In genomic region chr1:243264718-243265117, GRCh38 we compare ENCODE assay signal across 8 cellular contexts. TPM values are rescaled to one million over a fixed set of nuclear protein-coding genes. Genes with fewer than 3 reads are reported as not detected.
DNase-seq lines count a peak whose midpoint lies in the region; ATAC-seq lines count a peak whose summit lies in the region.

No MANE protein-coding gene starts in this region.

- intact Hi-C loops in dendritic cell treated with granulocyte-macrophage colony-stimulating factor and Interleukin-4, amounts not matched to agents 40 ng/mL and 50 ng/mL, for 4 days (cut with micrococcal nuclease), result loop anchor here (1.0 kb wide), 1 partner anchor 8 kb away; the partner anchor contains the start of gene SDCCAG8
- intact Hi-C loops in naive thymus-derived CD4-positive, alpha-beta T cell (cut with micrococcal nuclease), result no loop called here
- intact Hi-C loops in head of caudate nucleus (cut with DNase I), result no loop called here

- H3K27ac Mint-ChIP-seq in dendritic cell treated with granulocyte-macrophage colony-stimulating factor and Interleukin-4, amounts not matched to agents 40 ng/mL and 50 ng/mL, for 4 days, result peak overlapping the region; percentile 84
- H3K27ac Mint-ChIP-seq in naive thymus-derived CD4-positive, alpha-beta T cell, result no peak overlapping the region

- no peaks in the 10 kb centered on the region for H3K4me1 ChIP-seq in naive thymus-derived CD4-positive, alpha-beta T cell (ENCODE audit: control insufficient read depth in 2 of 2, insufficient read depth in 2 of 2, low read length in 2 of 2)
- H3K4me1 ChIP-seq in effector memory CD4-positive, alpha-beta T cell (ENCODE audit: control insufficient read depth, insufficient read depth, low read length, poor library complexity, severe bottlenecking), result no peaks in the 10 kb centered on the region

- POLR2A ChIA-PET in naive thymus-derived CD4-positive, alpha-beta T cell (lab: Charles Lee), result interaction anchor here (0.8 kb wide), 1 partner anchor 9 kb away, joined by 3 read pairs; the partner anchor contains the start of genes CEP170 and SDCCAG8

- no peak overlapping the region for H3K27ac ChIP-seq in naive thymus-derived CD4-positive, alpha-beta T cell (ENCODE audit: low read depth, low read length)
- no peak overlapping the region for H3K27ac ChIP-seq in effector memory CD4-positive, alpha-beta T cell (ENCODE audit: insufficient read depth, low read length, poor library complexity, severe bottlenecking)

- no peaks in the 10 kb centered on the region for H3K27me3 Mint-ChIP-seq in dendritic cell treated with granulocyte-macrophage colony-stimulating factor and Interleukin-4, amounts not matched to agents 40 ng/mL and 50 ng/mL, for 4 days
- no peaks in the 10 kb centered on the region for H3K27me3 Mint-ChIP-seq in naive thymus-derived CD4-positive, alpha-beta T cell

- H3K27me3 ChIP-seq in naive thymus-derived CD4-positive, alpha-beta T cell (ENCODE audit: control insufficient read depth in 2 of 2, insufficient read depth in 2 of 2, low read length in 2 of 2), result no peaks in the 10 kb centered on the region
- H3K27me3 ChIP-seq in effector memory CD4-positive, alpha-beta T cell (replicated peaks; ENCODE audit: control insufficient read depth, insufficient read depth, low read length, poor library complexity, severe bottlenecking), result no peaks in the 10 kb centered on the region

- CTCF ChIA-PET in naive thymus-derived CD4-positive, alpha-beta T cell (lab: Charles Lee), result interaction anchor here (0.6 kb wide), 1 partner anchor 55 kb away, joined by 8 read pairs; no protein-coding TSS in a partner anchor

- H3K36me3 ChIP-seq in naive thymus-derived CD4-positive, alpha-beta T cell (ENCODE audit: control insufficient read depth in 2 of 3, insufficient read depth in 3 of 3, low read length in 3 of 3), result peaks cover 0 to 2% (median 0%) of the 10 kb centered on the region in 3 experiments
- H3K36me3 ChIP-seq in effector memory CD4-positive, alpha-beta T cell (ENCODE audit: control insufficient read depth, insufficient read depth, low read length), result no peaks in the 10 kb centered on the region

- no peaks in the 10 kb centered on the region for H3K9me3 Mint-ChIP-seq in dendritic cell treated with granulocyte-macrophage colony-stimulating factor and Interleukin-4, amounts not matched to agents 40 ng/mL and 50 ng/mL, for 4 days
- H3K9me3 Mint-ChIP-seq in naive thymus-derived CD4-positive, alpha-beta T cell, result no peaks in the 10 kb centered on the region

- DNase-seq in GM04503 (ENCODE audit: low read depth) (peak; percentile 54), NCI-H226 (peak; percentile 74), head of caudate nucleus (no peak)
- no peak for DNase-seq in naive thymus-derived CD4-positive, alpha-beta T cell
- DNase-seq in effector memory CD4-positive, alpha-beta T cell, result no peak
- no peak for DNase-seq in NK-92 treated with Interleukin-12 subunit alpha and Interleukin-12 subunit beta, amount 100 ng/mL, for 24 hours (lab: John Stamatoyannopoulos, UW)

- peak; percentile 59 for ATAC-seq in naive thymus-derived CD4-positive, alpha-beta T cell
- no peak for ATAC-seq in HG03521 (IDR thresholded peaks at IDR 0.05; ENCODE audit: unreplicated experiment)

- no peak overlapping the region for H3K4me3 Mint-ChIP-seq in dendritic cell treated with granulocyte-macrophage colony-stimulating factor and Interleukin-4, amounts not matched to agents 40 ng/mL and 50 ng/mL, for 4 days
- peak overlapping the region in 1 of 10 donors; percentile 23 for H3K4me3 Mint-ChIP-seq in naive thymus-derived CD4-positive, alpha-beta T cell

- H3K36me3 Mint-ChIP-seq in dendritic cell treated with granulocyte-macrophage colony-stimulating factor and Interleukin-4, amounts not matched to agents 40 ng/mL and 50 ng/mL, for 4 days (ENCODE audit: low read depth), result peaks cover 15% of the 10 kb centered on the region
- peaks cover 0 to 17% (median 7%) of the 10 kb centered on the region in 5 donors for H3K36me3 Mint-ChIP-seq in naive thymus-derived CD4-positive, alpha-beta T cell

- H3K4me1 Mint-ChIP-seq in dendritic cell treated with granulocyte-macrophage colony-stimulating factor and Interleukin-4, amounts not matched to agents 40 ng/mL and 50 ng/mL, for 4 days (ENCODE audit: low read depth), result peaks cover 63% of the 10 kb centered on the region
- H3K4me1 Mint-ChIP-seq in naive thymus-derived CD4-positive, alpha-beta T cell, result peaks cover 26 to 63% (median 55%) of the 10 kb centered on the region in 7 donors

- H3K4me3 ChIP-seq in naive thymus-derived CD4-positive, alpha-beta T cell (ENCODE audit: low read length), result no peak overlapping the region
- H3K4me3 ChIP-seq in effector memory CD4-positive, alpha-beta T cell (ENCODE audit: insufficient read depth, low read depth, low read length, poor library complexity, severe bottlenecking), result no peak overlapping the region

- H3K9me3 ChIP-seq in naive thymus-derived CD4-positive, alpha-beta T cell (ENCODE audit: control insufficient read depth in 2 of 3, low read length in 3 of 3), result no peaks in the 10 kb centered on the region
- H3K9me3 ChIP-seq in effector memory CD4-positive, alpha-beta T cell (ENCODE audit: control insufficient read depth, low read length), result no peaks in the 10 kb centered on the region

RNA-seq across cellular contexts. Expression of gene SDCCAG8, which starts 8.9 kb away (rescaled TPM):
- total RNA-seq in naive thymus-derived CD4-positive, alpha-beta T cell, result 10 to 100 TPM; 26.0 to 45.2 (median 41.4) TPM
- 10 to 100 TPM; 30.3 to 39.1 TPM for polyA plus RNA-seq in naive thymus-derived CD4-positive, alpha-beta T cell

RNA-seq across cellular contexts. Expression of gene CEP170, which starts 9.6 kb away (rescaled TPM):
- 10 to 100 TPM; 32.9 to 56.1 (median 47.3) TPM for total RNA-seq in naive thymus-derived CD4-positive, alpha-beta T cell
- polyA plus RNA-seq in naive thymus-derived CD4-positive, alpha-beta T cell, result 10 to 100 TPM; 11.6 to 19.6 TPM

Comparison
In these comparisons a context has a peak if more than half of its experiments do, and no peak if none do; other contexts are left out.
1. DNase-seq: peak in GM04503 (single experiment) and NCI-H226 (single experiment); none in naive thymus-derived CD4-positive, alpha-beta T cell (0 of 9), effector memory CD4-positive, alpha-beta T cell (0 of 3), NK-92 treated with Interleukin-12 subunit alpha and Interleukin-12 subunit beta, amount 100 ng/mL, for 24 hours (single experiment) and head of caudate nucleus (0 of 42).